1 cellular context compared by ENCODE assay signal in genomic region chr1:39136635-39137034, GRCh38.
TF ChIP-seq lines count a peak whose summit lies in the region.

No MANE protein-coding gene starts in this region.

TF ChIP-seq in IMR-90, 13 proteins besides CTCF, POLR2A, EP300 and RAD21 (continued from another document):
- TF ChIP-seq ELK1 (IDR thresholded peaks at IDR 0.05; ENCODE audit: borderline replicate concordance, low read depth, low read length), result no peak
- no peak for TF ChIP-seq CEBPB (IDR thresholded peaks at IDR 0.05; ENCODE audit: low read depth, low read length)
- no peak for TF ChIP-seq RCOR1 (IDR thresholded peaks at IDR 0.05; ENCODE audit: insufficient replicate concordance, low read length)
- TF ChIP-seq MAZ (IDR thresholded peaks at IDR 0.05; ENCODE audit: borderline replicate concordance, low read depth, low read length), result no peak
- TF ChIP-seq, protein P1, sequence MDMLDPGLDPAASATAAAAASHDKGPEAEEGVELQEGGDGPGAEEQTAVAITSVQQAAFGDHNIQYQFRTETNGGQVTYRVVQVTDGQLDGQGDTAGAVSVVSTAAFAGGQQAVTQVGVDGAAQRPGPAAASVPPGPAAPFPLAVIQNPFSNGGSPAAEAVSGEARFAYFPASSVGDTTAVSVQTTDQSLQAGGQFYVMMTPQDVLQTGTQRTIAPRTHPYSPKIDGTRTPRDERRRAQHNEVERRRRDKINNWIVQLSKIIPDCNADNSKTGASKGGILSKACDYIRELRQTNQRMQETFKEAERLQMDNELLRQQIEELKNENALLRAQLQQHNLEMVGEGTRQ (IDR thresholded peaks at IDR 0.05; ENCODE audit: low read depth, low read length), result no peak
- TF ChIP-seq FOS (IDR thresholded peaks at IDR 0.05; ENCODE audit: low read depth, low read length), result no peak
- TF ChIP-seq CHD1 (IDR thresholded peaks at IDR 0.05; ENCODE audit: low read depth, low read length), result no peak
- no peak for TF ChIP-seq RFX5 (IDR thresholded peaks at IDR 0.05; ENCODE audit: low read depth, low read length)
- TF ChIP-seq MAFK (IDR thresholded peaks at IDR 0.05; ENCODE audit: low read depth, low read length), result no peak
TF ChIP-seq in IMR-90: peak in this region for 0.
